Comparison of ENCODE assay signal across 1 cellular context in the genomic region with DNA sequence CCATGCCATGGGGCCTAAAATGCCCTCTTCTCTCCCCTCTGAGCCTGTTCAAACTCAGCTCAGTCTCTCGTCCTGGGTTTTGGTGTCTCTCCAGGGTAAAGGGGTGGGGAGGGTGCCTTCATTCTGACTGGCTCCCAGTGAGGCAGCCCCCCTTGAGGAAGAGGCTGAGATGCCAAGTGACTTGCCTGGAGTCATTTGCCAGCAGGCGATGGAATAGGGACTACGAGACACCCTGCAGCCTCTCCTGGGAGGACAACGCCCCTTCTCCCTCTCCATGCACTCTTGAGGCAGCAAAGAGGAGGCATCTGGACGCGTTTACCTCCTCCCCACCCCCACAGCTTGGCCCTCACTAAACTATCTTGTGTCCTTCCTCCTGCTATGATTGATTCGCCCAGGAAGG.
TF ChIP-seq lines count a peak whose summit lies in the region.

No MANE protein-coding gene starts in this region.

TF ChIP-seq in K562, 482 proteins besides CTCF, POLR2A, EP300 and RAD21 (continued from another document):
- TF ChIP-seq TAF9B (IDR thresholded peaks at IDR 0.05; ENCODE audit: partially characterized antibody) (no peak), CEBPG (CRISPR knock-in tag; IDR thresholded peaks at IDR 0.05) (no peak), CEBPG (tag; conservative IDR thresholded peaks at IDR 0.05 in 1 of 2, IDR thresholded peaks at IDR 0.05 in 1 of 2) (no peak), ZFP36 (IDR thresholded peaks at IDR 0.05; ENCODE audit: low read depth, low read length, partially characterized antibody) (no peak), TGIF2 (CRISPR knock-in tag; IDR thresholded peaks at IDR 0.05) (no peak)
- TF ChIP-seq, protein P1, sequence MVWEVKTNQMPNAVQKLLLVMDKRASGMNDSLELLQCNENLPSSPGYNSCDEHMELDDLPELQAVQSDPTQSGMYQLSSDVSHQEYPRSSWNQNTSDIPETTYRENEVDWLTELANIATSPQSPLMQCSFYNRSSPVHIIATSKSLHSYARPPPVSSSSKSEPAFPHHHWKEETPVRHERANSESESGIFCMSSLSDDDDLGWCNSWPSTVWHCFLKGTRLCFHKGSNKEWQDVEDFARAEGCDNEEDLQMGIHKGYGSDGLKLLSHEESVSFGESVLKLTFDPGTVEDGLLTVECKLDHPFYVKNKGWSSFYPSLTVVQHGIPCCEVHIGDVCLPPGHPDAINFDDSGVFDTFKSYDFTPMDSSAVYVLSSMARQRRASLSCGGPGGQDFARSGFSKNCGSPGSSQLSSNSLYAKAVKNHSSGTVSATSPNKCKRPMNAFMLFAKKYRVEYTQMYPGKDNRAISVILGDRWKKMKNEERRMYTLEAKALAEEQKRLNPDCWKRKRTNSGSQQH (CRISPR knock-in tag; IDR thresholded peaks at IDR 0.05) = no peak
